8 cellular contexts compared by ENCODE assay signal in genomic region chr9:35603506-35603985, GRCh38. TPM values are rescaled to one million over a fixed set of nuclear protein-coding genes. Genes with fewer than 3 reads are reported as not detected.
DNase-seq lines count a peak whose midpoint lies in the region; TF ChIP-seq lines count a peak whose summit lies in the region.

No MANE protein-coding gene starts in this region.

- CTCF ChIA-PET in CD4-positive, alpha-beta memory T cell (lab: Charles Lee; ENCODE audit: partially characterized antibody): interaction anchor here (0.6 to 4.4 kb wide), 26 partner anchors 12 to 441 kb away, joined by 3 to 45 read pairs (median 4); partner anchors contain the start of genes CCDC107, RGP1, RMRP and SPAG8

- POLR2A ChIA-PET in CD4-positive, alpha-beta memory T cell (lab: Charles Lee; ENCODE audit: partially characterized antibody): interaction anchor here (0.6 to 4.5 kb wide), 13 partner anchors 13 to 279 kb away, joined by 3 to 71 read pairs (median 7); partner anchors contain the start of genes CCDC107, CD72, CREB3 and GBA2

- peaks cover 37% of the 10 kb centered on the region for H3K4me1 ChIP-seq in CD4-positive, alpha-beta memory T cell (ENCODE audit: insufficient read depth, low read length)

- peak overlapping the region; percentile 96 to 100 (median 99) for H3K27ac Mint-ChIP-seq in CD4-positive, alpha-beta memory T cell
- H3K27ac Mint-ChIP-seq in HFFc6: peak overlapping the region; percentile 99

- H3K27me3 Mint-ChIP-seq in CD4-positive, alpha-beta memory T cell: no peaks in the 10 kb centered on the region
- no peaks in the 10 kb centered on the region; the same call in 1 of the 2 replicates for H3K27me3 Mint-ChIP-seq in HFFc6 (ENCODE audit: insufficient read depth)

- peaks cover 25 to 47% (median 32%) of the 10 kb centered on the region in 4 donors for H3K4me1 Mint-ChIP-seq in CD4-positive, alpha-beta memory T cell
- H3K4me1 Mint-ChIP-seq in HFFc6 (ENCODE audit: low read depth): peaks cover 32% of the 10 kb centered on the region

- intact Hi-C loops in CD4-positive, alpha-beta memory T cell (cut with micrococcal nuclease): no loop called here

- H3K27me3 ChIP-seq in CD4-positive, alpha-beta memory T cell (ENCODE audit: insufficient read depth, low read length): no peaks in the 10 kb centered on the region

- DNase-seq in CD4-positive, alpha-beta memory T cell: peak in 1 of 5 donors; percentile 36
- DNase-seq in HFFc6 (no peak), fibroblast of peridontal ligament (ENCODE audit: extremely low read depth) (peak; percentile 90), non-pigmented ciliary epithelial cell (ENCODE audit: low read depth) (peak; percentile 30), SHP77 treated with DMSO at 0.1 percent for 48 hours (lab: John Stamatoyannopoulos, UW) (no peak), cerebellar cortex (ENCODE audit: low spot score) (no peak), SW 1271 (lab: John Stamatoyannopoulos, UW) (no peak)
- peak; percentile 31 to 35 for DNase-seq in activated CD4-positive, alpha-beta T cell treated with anti-CD3 and anti-CD28 coated beads, Interleukin-2, amount 50 U/mL, for 48 hours

- H3K9me3 Mint-ChIP-seq in CD4-positive, alpha-beta memory T cell: no peaks in the 10 kb centered on the region
- no peaks in the 10 kb centered on the region for H3K9me3 Mint-ChIP-seq in HFFc6

- peak overlapping the region; percentile 95 to 100 (median 98) for H3K4me3 Mint-ChIP-seq in CD4-positive, alpha-beta memory T cell
- H3K4me3 Mint-ChIP-seq in HFFc6: peak overlapping the region; percentile 99

- TF ChIP-seq CTCF in HFFc6 (IDR thresholded peaks at IDR 0.05): no peak

- no peaks in the 10 kb centered on the region for H3K9me3 ChIP-seq in CD4-positive, alpha-beta memory T cell (ENCODE audit: control insufficient read depth in 1 of 2, low read length in 2 of 2)

- H3K36me3 Mint-ChIP-seq in CD4-positive, alpha-beta memory T cell: peaks cover 15 to 21% of the 10 kb centered on the region in 2 donors
- peaks cover 4% of the 10 kb centered on the region; the same call in 1 of the 2 replicates for H3K36me3 Mint-ChIP-seq in HFFc6 (ENCODE audit: low read depth)

- peak overlapping the region; percentile 55 for H3K27ac ChIP-seq in CD4-positive, alpha-beta memory T cell (ENCODE audit: low read depth, low read length)

- H3K36me3 ChIP-seq in CD4-positive, alpha-beta memory T cell (ENCODE audit: insufficient read depth, low read length): peaks cover 11% of the 10 kb centered on the region

- peak overlapping the region in 1 of 2 donors; percentile 75 for H3K4me3 ChIP-seq in CD4-positive, alpha-beta memory T cell (ENCODE audit: low read length in 2 of 2)

RNA-seq across cellular contexts. Expression of gene TESK1, which starts 1.5 kb away (rescaled TPM):
- 10 to 100 TPM; 48.9 to 53.5 TPM for total RNA-seq in CD4-positive, alpha-beta memory T cell
- polyA plus RNA-seq in CD4-positive, alpha-beta memory T cell: 10 to 100 TPM in 1 of 2 donors, 1 to 10 TPM in 1; 3.3 to 17.1 TPM
- total RNA-seq in HFFc6 (2021; fragmentation: NEBNext Ultra II Directional; extraction: Animal tissue kit (Norgen Biotek cat#: 25700)): 10 to 100 TPM; 25.4 to 33.2 (median 28.5) TPM

RNA-seq across cellular contexts. Expression of gene CD72, which starts 14.7 kb away (rescaled TPM):
- total RNA-seq in CD4-positive, alpha-beta memory T cell: 1 to 10 TPM; 4.4 to 6.5 TPM
- 1 to 10 TPM; 1.4 to 1.8 TPM for polyA plus RNA-seq in CD4-positive, alpha-beta memory T cell
- under 1 TPM; 0.37 to 0.87 (median 0.49) TPM for total RNA-seq in HFFc6 (2021; fragmentation: NEBNext Ultra II Directional; extraction: Animal tissue kit (Norgen Biotek cat#: 25700))

RNA-seq across cellular contexts. Expression of gene SIT1, which starts 47.2 kb away (rescaled TPM):
- total RNA-seq in CD4-positive, alpha-beta memory T cell: 10 to 100 TPM; 68.7 to 70.2 TPM
- polyA plus RNA-seq in CD4-positive, alpha-beta memory T cell: 100 to 1,000 TPM; 163 to 231 TPM
- total RNA-seq in HFFc6 (2021; fragmentation: NEBNext Ultra II Directional; extraction: Animal tissue kit (Norgen Biotek cat#: 25700)): not detected

RNA-seq across cellular contexts. Expression of gene RMRP, which starts 54.3 kb away (rescaled TPM):
- total RNA-seq in CD4-positive, alpha-beta memory T cell: over 10,000 TPM; 18,678 to 21,585 TPM
- polyA plus RNA-seq in CD4-positive, alpha-beta memory T cell: 10 to 100 TPM in 1 of 2 donors, not detected in 1; 54.3 TPM
- over 10,000 TPM in 5 of 6 experiments, 1,000 to 10,000 TPM in 1; 9,197 to 39,404 (median 23,537) TPM for total RNA-seq in HFFc6 (2021; fragmentation: NEBNext Ultra II Directional; extraction: Animal tissue kit (Norgen Biotek cat#: 25700))

RNA-seq across cellular contexts. Expression of gene CCDC107, which starts 54.5 kb away (rescaled TPM):
- 10 to 100 TPM; 28.4 to 30.4 TPM for total RNA-seq in CD4-positive, alpha-beta memory T cell
- polyA plus RNA-seq in CD4-positive, alpha-beta memory T cell: 10 to 100 TPM; 90.5 to 92.5 TPM
- 10 to 100 TPM; 22.5 to 29.8 (median 24.6) TPM for total RNA-seq in HFFc6 (2021; fragmentation: NEBNext Ultra II Directional; extraction: Animal tissue kit (Norgen Biotek cat#: 25700))

Comparison
In these comparisons a context has a peak if more than half of its experiments do, and no peak if none do; other contexts are left out.
1. DNase-seq: peak in activated CD4-positive, alpha-beta T cell treated with anti-CD3 and anti-CD28 coated beads, Interleukin-2, amount 50 U/mL, for 48 hours (2 of 2), fibroblast of peridontal ligament (single experiment) and non-pigmented ciliary epithelial cell (single experiment); none in HFFc6 (single experiment), SHP77 treated with DMSO at 0.1 percent for 48 hours (single experiment), cerebellar cortex (single experiment) and SW 1271 (0 of 2).
2. RNA of gene SIT1, which starts 47.2 kb away (total RNA-seq): 68.7 to 70.2 TPM in CD4-positive, alpha-beta memory T cell; not detected in HFFc6; every median in the first group is over 10 times any median in the second.